1 cellular context compared by ENCODE assay signal in genomic region chr19:43779820-43780219, GRCh38.
TF ChIP-seq lines count a peak whose summit lies in the region.

No MANE protein-coding gene starts in this region.

TF ChIP-seq in WTC11, 78 proteins besides CTCF, POLR2A, EP300 and RAD21 (continued from another document):
- TF ChIP-seq ATF2 (CRISPR knock-in tag; IDR thresholded peaks at IDR 0.05; ENCODE audit: borderline replicate concordance, low read depth), result no peak
